8 cellular contexts compared by ENCODE assay signal in genomic region chr11:14537134-14537599, GRCh38. TPM values are rescaled to one million over a fixed set of nuclear protein-coding genes. Genes with fewer than 3 reads are reported as not detected.
DNase-seq lines count a peak whose midpoint lies in the region; ATAC-seq, FAIRE-seq and TF ChIP-seq lines count a peak whose summit lies in the region.

No MANE protein-coding gene starts in this region.

- H3K27me3 Mint-ChIP-seq in CD14-positive monocyte (ENCODE audit: low read depth in 3 of 3), result no peaks in the 10 kb centered on the region

- H3K9me3 Mint-ChIP-seq in CD14-positive monocyte, result no peaks in the 10 kb centered on the region

- DNase-seq in CD14-positive monocyte (ENCODE audit: low spot score) (no peak), GM18507 (ENCODE audit: extremely low spot score, insufficient read length, low read depth) (peak; percentile 18), NCI-H748 (lab: John Stamatoyannopoulos, UW; ENCODE audit: unreplicated experiment) (peak; percentile 61), fibroblast of peridontal ligament (ENCODE audit: extremely low read depth) (peak; percentile 51), retinal pigment epithelial cell (ENCODE audit: low read depth) (no peak), NCI-H187 (lab: John Stamatoyannopoulos, UW) (no peak)
- DNase-seq in activated T-cell treated with anti-CD3 and anti-CD28 coated beads, Interleukin-2, amount 50 U/mL, for 1 hour, result peak; percentile 23

- no peak overlapping the region for H3K4me3 ChIP-seq in retinal pigment epithelial cell (ENCODE audit: low read length)

- TF ChIP-seq CTCF in CD14-positive monocyte (IDR thresholded peaks at IDR 0.05), result peak; percentile 87
- TF ChIP-seq CTCF in retinal pigment epithelial cell (conservative IDR thresholded peaks at IDR 0.05; ENCODE audit: low read depth, low read length), result peak; percentile 84

- intact Hi-C loops in CD14-positive monocyte (cut with micrococcal nuclease), result loop anchor here in 1 of 2 donors (5.0 kb wide), 2 partner anchors 105 to 370 kb away; partner anchors contain the start of gene PDE3B

- peaks cover 33% of the 10 kb centered on the region for H3K4me1 Mint-ChIP-seq in CD14-positive monocyte

- H3K36me3 Mint-ChIP-seq in CD14-positive monocyte, result no peaks in the 10 kb centered on the region

- peak; percentile 76 for ATAC-seq in HG02973 (IDR thresholded peaks at IDR 0.05; ENCODE audit: unreplicated experiment)

- H3K27ac Mint-ChIP-seq in CD14-positive monocyte, result peak overlapping the region; percentile 79 to 92 (median 89)

- FAIRE-seq in GM18507 (lab: Jason Lieb, UNC), result peak; percentile 90

- H3K4me3 Mint-ChIP-seq in CD14-positive monocyte, result peak overlapping the region; percentile 51 to 59

RNA-seq across cellular contexts. Expression of gene PSMA1, which starts 17.0 kb away (rescaled TPM):
- polyA plus RNA-seq in CD14-positive monocyte, result 100 to 1,000 TPM; 201 to 228 TPM

RNA-seq across cellular contexts. Expression of gene COPB1, which starts 37.6 kb away (rescaled TPM):
- polyA plus RNA-seq in CD14-positive monocyte, result 100 to 1,000 TPM in 1 of 2 donors, 10 to 100 TPM in 1; 87.1 to 108 TPM

Comparison
In these comparisons a context has a peak if more than half of its experiments do, and no peak if none do; other contexts are left out.
1. DNase-seq: peak in GM18507 (single experiment), NCI-H748 (single experiment), activated T-cell treated with anti-CD3 and anti-CD28 coated beads, Interleukin-2, amount 50 U/mL, for 1 hour (single experiment) and fibroblast of peridontal ligament (single experiment); none in CD14-positive monocyte (single experiment), retinal pigment epithelial cell (single experiment) and NCI-H187 (0 of 2).